1 cellular context compared by ENCODE assay signal in genomic region chr2:46380038-46380940, GRCh38.
TF ChIP-seq lines count a peak whose summit lies in the region.

No MANE protein-coding gene starts in this region.

TF ChIP-seq in HepG2, 621 proteins besides CTCF, POLR2A, EP300 and RAD21 (continued from another document):
- TF ChIP-seq ZHX2 (IDR thresholded peaks at IDR 0.05; ENCODE audit: low read depth) (no peak), ZHX2 (CRISPR knock-in tag; IDR thresholded peaks at IDR 0.05; ENCODE audit: borderline replicate concordance) (no peak), ZNF660 (CRISPR knock-in tag; IDR thresholded peaks at IDR 0.05; ENCODE audit: borderline replicate concordance, low read depth) (no peak), AGO2 (optimal IDR thresholded peaks at IDR 0.05; ENCODE audit: low read depth, low read length) (peak; percentile 67), BATF2 (CRISPR knock-in tag; IDR thresholded peaks at IDR 0.05) (no peak), TCF12 (IDR thresholded peaks at IDR 0.05) (no peak), TCF12 (CRISPR knock-in tag; IDR thresholded peaks at IDR 0.05) (no peak), USF2 (IDR thresholded peaks at IDR 0.05; ENCODE audit: low read depth, low read length) (no peak), USF2 (CRISPR knock-in tag; IDR thresholded peaks at IDR 0.05; ENCODE audit: borderline replicate concordance) (no peak)
